ENCODE assay signal across 28 cellular contexts in genomic region chr12:12121022-12121421, GRCh38. TPM values are rescaled to one million over a fixed set of nuclear protein-coding genes. Genes with fewer than 3 reads are reported as not detected.
"Had no signal": no experiment of that assay in that cellular context is flagged by ENCODE, and none has a peak within 500 bp of the region (broad histone marks: within the 10 kb centered on the region; RNA-seq: fewer than 3 reads in every experiment).

No MANE protein-coding gene starts in this region.

- H3K27me3 Mint-ChIP-seq: activated CD4-positive, alpha-beta T cell treated with anti-CD3 and anti-CD28 coated beads, Interleukin-2, amount 10 ng/mL, durations not matched to agents 7 days and 5 days; activated naive CD8-positive, alpha-beta T cell treated with anti-CD3 and anti-CD28 coated beads for 36 hours; naive B cell; T-helper 17 cell had no signal

- H3K27me3 ChIP-seq: adrenal gland, body of pancreas, esophagus squamous epithelium, pancreas, sigmoid colon, suprapubic skin, tibial nerve had no signal

- H3K4me1 ChIP-seq: adrenal gland, body of pancreas, esophagus squamous epithelium, pancreas, psoas muscle, sigmoid colon, suprapubic skin had no signal

- DNase-seq: activated CD4-positive, alpha-beta T cell treated with anti-CD3 and anti-CD28 coated beads, Interleukin-2, amount 10 ng/mL, durations not matched to agents 7 days and 5 days; activated CD4-positive, CD25-positive, alpha-beta regulatory T cell treated with anti-CD3 and anti-CD28 coated beads, Interleukin-2, amount 50 U/mL, for 72 hours; activated effector memory CD4-positive, alpha-beta T cell treated with Interleukin-2 at 50 U/mL for 16 hours; activated naive CD4-positive, alpha-beta T cell treated with anti-CD3 and anti-CD28 coated beads for 36 hours; activated naive CD8-positive, alpha-beta T cell treated with anti-CD3 and anti-CD28 coated beads for 36 hours; adrenal gland; aorta; body of pancreas; dermis blood vessel endothelial cell; effector CD4-positive, alpha-beta T cell; esophagus squamous epithelium; foreskin melanocyte; left ventricle myocardium superior; naive B cell; pancreas; psoas muscle; sigmoid colon; stimulated activated CD4-positive, alpha-beta T cell treated with anti-CD3 and anti-CD28 coated beads, Interleukin-2, amount 100 ng/mL, for 24 hours; stimulated activated naive CD4-positive, alpha-beta T cell; T-helper 17 cell; T1000 had no signal

- H3K4me3 ChIP-seq: adrenal gland, body of pancreas, esophagus squamous epithelium, pancreas, psoas muscle, sigmoid colon, smooth muscle cell, suprapubic skin, tibial nerve had no signal

- H3K27ac Mint-ChIP-seq: activated CD4-positive, alpha-beta T cell treated with anti-CD3 and anti-CD28 coated beads, Interleukin-2, amount 10 ng/mL, durations not matched to agents 7 days and 5 days; activated naive CD4-positive, alpha-beta T cell treated with anti-CD3 and anti-CD28 coated beads for 36 hours; activated naive CD8-positive, alpha-beta T cell treated with anti-CD3 and anti-CD28 coated beads for 36 hours; T-helper 17 cell had no signal

- H3K36me3 Mint-ChIP-seq: activated naive CD8-positive, alpha-beta T cell treated with anti-CD3 and anti-CD28 coated beads for 36 hours; naive B cell had no signal

- H3K4me1 Mint-ChIP-seq: activated CD4-positive, alpha-beta T cell treated with anti-CD3 and anti-CD28 coated beads, Interleukin-2, amount 10 ng/mL, durations not matched to agents 7 days and 5 days; activated naive CD8-positive, alpha-beta T cell treated with anti-CD3 and anti-CD28 coated beads for 36 hours; naive B cell; T-helper 17 cell had no signal

- H3K9me3 Mint-ChIP-seq: activated CD4-positive, alpha-beta T cell treated with anti-CD3 and anti-CD28 coated beads, Interleukin-2, amount 10 ng/mL, durations not matched to agents 7 days and 5 days; activated naive CD4-positive, alpha-beta T cell treated with anti-CD3 and anti-CD28 coated beads for 36 hours; activated naive CD8-positive, alpha-beta T cell treated with anti-CD3 and anti-CD28 coated beads for 36 hours; naive B cell; neural crest cell had no signal

- H3K27ac ChIP-seq: adrenal gland, body of pancreas, epithelial cell of prostate, esophagus squamous epithelium, pancreas, psoas muscle, sigmoid colon, suprapubic skin, tibial nerve had no signal

- ATAC-seq: body of pancreas, left ventricle myocardium superior, pancreas, psoas muscle, T-helper 17 cell had no signal

- H3K4me3 Mint-ChIP-seq: activated CD4-positive, alpha-beta T cell treated with anti-CD3 and anti-CD28 coated beads, Interleukin-2, amount 10 ng/mL, durations not matched to agents 7 days and 5 days; activated naive CD4-positive, alpha-beta T cell treated with anti-CD3 and anti-CD28 coated beads for 36 hours; activated naive CD8-positive, alpha-beta T cell treated with anti-CD3 and anti-CD28 coated beads for 36 hours; naive B cell; neural crest cell; T-helper 17 cell had no signal

- H3K9me3 ChIP-seq: adrenal gland, body of pancreas, esophagus squamous epithelium, pancreas, psoas muscle, sigmoid colon, suprapubic skin, tibial nerve had no signal

RNA-seq across cellular contexts. Expression of gene BCL2L14, which starts 50.3 kb away (rescaled TPM):
- total RNA-seq: adrenal gland, aorta, dermis blood vessel endothelial cell, glomerular endothelial cell, left ventricle myocardium superior, lung microvascular endothelial cell, psoas muscle, sigmoid colon, smooth muscle cell, suprapubic skin, tibial nerve had no signal
